In the genomic region with DNA sequence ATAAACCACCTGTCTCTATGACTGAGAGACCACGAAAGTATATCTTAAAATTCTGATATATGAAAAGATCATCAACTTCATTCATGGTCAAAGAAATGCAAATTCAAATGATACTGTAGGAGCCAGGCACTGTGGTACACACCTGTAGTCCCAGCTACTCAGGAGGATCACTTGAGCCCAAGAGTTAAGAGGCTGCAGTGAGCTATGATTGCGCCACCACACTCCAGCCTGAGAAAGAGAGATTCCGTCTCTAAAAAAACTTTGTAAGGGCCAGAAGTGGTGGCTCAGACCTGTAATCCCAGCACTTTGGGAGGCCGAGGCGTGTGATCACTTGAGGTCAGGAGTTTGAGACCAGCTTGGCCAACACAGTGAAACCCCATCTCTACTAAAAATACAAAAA, we compare ENCODE assay signal across 30 cellular contexts.
"Had no signal": no experiment of that assay in that cellular context is flagged by ENCODE, and none has a peak within 500 bp of the region (broad histone marks: within the 10 kb centered on the region; RNA-seq: fewer than 3 reads in every experiment).

No MANE protein-coding gene starts in this region.

- H3K36me3 ChIP-seq: adrenal gland, gastrocnemius medialis had no signal

- DNase-seq: activated CD4-positive, alpha-beta memory T cell treated with anti-CD3 and anti-CD28 coated beads for 36 hours; activated CD4-positive, alpha-beta T cell treated with anti-CD3 and anti-CD28 coated beads for 36 hours; activated CD4-positive, alpha-beta T cell treated with anti-CD3 and anti-CD28 coated beads, Interleukin-2, amount 10 ng/mL, durations not matched to agents 24 days and 14 days; activated CD4-positive, CD25-positive, alpha-beta regulatory T cell; activated CD4-positive, CD25-positive, alpha-beta regulatory T cell treated with anti-CD3 and anti-CD28 coated beads, Interleukin-2, amount 50 U/mL, for 72 hours; activated CD8-positive, alpha-beta memory T cell treated with anti-CD3 and anti-CD28 coated beads, Interleukin-2, amount 10 ng/mL, durations not matched to agents 7 days and 5 days; activated CD8-positive, alpha-beta memory T cell treated with anti-CD3 and anti-CD28 coated beads, Interleukin-2, amount 50 U/mL, for 4 hours; activated CD8-positive, alpha-beta T cell treated with anti-CD3 and anti-CD28 coated beads, Interleukin-2, amount 10 ng/mL, durations not matched to agents 7 days and 5 days; activated effector memory CD4-positive, alpha-beta T cell treated with anti-CD3 and anti-CD28 coated beads, Interleukin-2, amount 50 U/mL, for 16 hours; activated naive CD4-positive, alpha-beta T cell treated with anti-CD3 and anti-CD28 coated beads for 36 hours; activated naive CD8-positive, alpha-beta T cell treated with anti-CD3 and anti-CD28 coated beads for 36 hours; activated naive CD8-positive, alpha-beta T cell treated with anti-CD3 and anti-CD28 coated beads, Interleukin-2, amount 50 U/mL, for 24 hours; activated T-cell treated with anti-CD3 and anti-CD28 coated beads, Interleukin-2, amount 50 U/mL, for 1 hour; activated T-cell treated with anti-CD3 and anti-CD28 coated beads, Interleukin-2, amount 50 U/mL, for 48 hours; adrenal gland; amygdala; aorta; body of pancreas; caudate nucleus; cortex of kidney; dermis blood vessel endothelial cell; effector CD4-positive, alpha-beta T cell; effector memory CD8-positive, alpha-beta T cell; erythroblast; foreskin keratinocyte; gastrocnemius medialis; glutamatergic neuron; T-helper 2 cell had no signal

- H3K4me3 ChIP-seq: adrenal gland, body of pancreas, esophagus muscularis mucosa, gastrocnemius medialis had no signal

- ATAC-seq: activated CD4-positive, alpha-beta T cell treated with anti-CD3 and anti-CD28 coated beads for 36 hours; activated CD8-positive, alpha-beta memory T cell treated with anti-CD3 and anti-CD28 coated beads, Interleukin-2, amount 10 ng/mL, durations not matched to agents 7 days and 5 days; activated CD8-positive, alpha-beta T cell treated with anti-CD3 and anti-CD28 coated beads, Interleukin-2, amount 10 ng/mL, durations not matched to agents 7 days and 5 days; activated naive CD8-positive, alpha-beta T cell treated with anti-CD3 and anti-CD28 coated beads, Interleukin-2, amount 50 U/mL, for 24 hours; body of pancreas; effector memory CD8-positive, alpha-beta T cell; foreskin keratinocyte; gastrocnemius medialis had no signal

- H3K27ac ChIP-seq: adrenal gland, body of pancreas, esophagus muscularis mucosa, foreskin keratinocyte, gastrocnemius medialis had no signal

- H3K4me1 ChIP-seq: body of pancreas had no signal

- H3K27me3 ChIP-seq: adrenal gland, body of pancreas, esophagus muscularis mucosa, foreskin keratinocyte, gastrocnemius medialis had no signal

- H3K9me3 ChIP-seq: adrenal gland, body of pancreas, esophagus muscularis mucosa, gastrocnemius medialis had no signal

- FAIRE-seq: colon had no signal
